In the genomic region with DNA sequence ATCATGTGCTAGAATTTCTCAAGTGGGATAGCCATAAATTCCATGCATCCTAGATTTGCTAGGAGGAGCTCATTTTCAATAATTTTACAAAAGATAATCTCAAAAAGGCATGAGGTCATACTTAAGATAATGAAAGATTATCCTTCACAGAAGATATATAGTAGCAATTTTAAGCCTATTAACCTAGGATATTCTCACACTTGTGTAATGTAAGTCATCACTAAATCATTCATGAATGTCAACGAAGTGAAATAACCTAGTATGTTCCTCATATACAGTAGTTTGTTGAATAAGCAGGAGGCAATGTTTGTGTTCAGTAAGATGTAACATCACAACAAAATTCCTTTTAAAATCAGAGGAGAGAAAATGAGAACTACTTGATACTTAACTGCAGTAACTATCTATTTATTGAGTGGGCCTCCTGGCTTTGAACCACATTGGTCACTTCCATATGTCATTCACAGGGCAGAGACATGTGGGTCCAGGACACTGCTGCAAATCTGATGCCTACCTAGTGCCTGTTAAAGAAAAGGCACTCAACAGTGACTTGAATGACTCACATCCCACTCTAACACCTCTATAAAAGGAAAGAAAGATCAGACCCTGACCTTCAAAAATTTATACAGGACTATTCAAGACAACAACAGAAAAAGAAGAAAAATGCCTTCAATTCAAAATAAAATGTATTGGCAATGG, we compare ENCODE assay signal across 1 cellular context.
TF ChIP-seq lines count a peak whose summit lies in the region.

No MANE protein-coding gene starts in this region.

TF ChIP-seq in HEK293T, 16 proteins besides CTCF, POLR2A, EP300 and RAD21 (continued from another document):
- TF ChIP-seq, protein P1, sequence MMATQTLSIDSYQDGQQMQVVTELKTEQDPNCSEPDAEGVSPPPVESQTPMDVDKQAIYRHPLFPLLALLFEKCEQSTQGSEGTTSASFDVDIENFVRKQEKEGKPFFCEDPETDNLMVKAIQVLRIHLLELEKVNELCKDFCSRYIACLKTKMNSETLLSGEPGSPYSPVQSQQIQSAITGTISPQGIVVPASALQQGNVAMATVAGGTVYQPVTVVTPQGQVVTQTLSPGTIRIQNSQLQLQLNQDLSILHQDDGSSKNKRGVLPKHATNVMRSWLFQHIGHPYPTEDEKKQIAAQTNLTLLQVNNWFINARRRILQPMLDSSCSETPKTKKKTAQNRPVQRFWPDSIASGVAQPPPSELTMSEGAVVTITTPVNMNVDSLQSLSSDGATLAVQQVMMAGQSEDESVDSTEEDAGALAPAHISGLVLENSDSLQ (IDR thresholded peaks at IDR 0.05): peak; percentile 46
